In genomic region chr15:30941520-30941919, GRCh38 we compare ENCODE assay signal across 15 cellular contexts. TPM values are rescaled to one million over a fixed set of nuclear protein-coding genes. Genes with fewer than 3 reads are reported as not detected.
A peak's percentile ranks its signal among the peaks of the same experiment; 100 is the strongest.
DNase-seq lines count a peak whose midpoint lies in the region; ATAC-seq and TF ChIP-seq lines count a peak whose summit lies in the region.
"Had no signal": no experiment of that assay in that cellular context is flagged by ENCODE, and none has a peak within 500 bp of the region (broad histone marks: within the 10 kb centered on the region; RNA-seq: fewer than 3 reads in every experiment).

No MANE protein-coding gene starts in this region.

- H2BK5ac ChIP-seq in IMR-90 (ENCODE audit: low read depth, low read length, poor library complexity, severe bottlenecking): no peak overlapping the region

- H2BK20ac ChIP-seq in IMR-90 (ENCODE audit: low read depth, low read length): no peak overlapping the region

- TF ChIP-seq RAD21 in IMR-90 (IDR thresholded peaks at IDR 0.05; ENCODE audit: low read length): no peak

- H3K4me3 ChIP-seq in IMR-90 (ENCODE audit: insufficient read depth, low read depth, low read length): no peak overlapping the region
- H3K4me3 ChIP-seq in choroid plexus epithelial cell (ENCODE audit: low read depth, low read length): no peak overlapping the region

- CTCF ChIA-PET in IMR-90 (lab: Yijun Ruan, JAX): interaction anchor here (0.7 kb wide), 1 partner anchor 216 kb away, joined by 3 read pairs; no protein-coding TSS in a partner anchor

- no peaks in the 10 kb centered on the region for H4K20me1 ChIP-seq in IMR-90 (ENCODE audit: insufficient read depth, low read length)

- H3K79me1 ChIP-seq in IMR-90 (ENCODE audit: low read depth in 1 of 2, low read length in 2 of 2): 0 out of 4 replicates have a peak, but pooled peaks cover 0 to 2% of the 10 kb centered on the region in 2 experiments

- POLR2A ChIA-PET in IMR-90 (lab: Charles Lee; ENCODE audit: unreplicated experiment): no interaction called here

- no peak overlapping the region for H3K4ac ChIP-seq in IMR-90 (ENCODE audit: low read depth, low read length)

- intact Hi-C loops in IMR-90 (cut with micrococcal nuclease): loop anchor here (5.0 kb wide), 1 partner anchor 36 kb away; no protein-coding TSS in a partner anchor

- H2BK15ac ChIP-seq in IMR-90 (ENCODE audit: low read depth, low read length): no peak overlapping the region

- H2AK9ac ChIP-seq in IMR-90 (replicated peaks; ENCODE audit: low read depth, low read length, poor library complexity): no peak overlapping the region

- peaks cover 3% of the 10 kb centered on the region; the same call in 1 of the 2 replicates for H3K9me1 ChIP-seq in IMR-90 (ENCODE audit: insufficient read depth, low read length)

- no peak overlapping the region for H2AK5ac ChIP-seq in IMR-90 (ENCODE audit: low read depth, low read length)

- no peak overlapping the region for H3K14ac ChIP-seq in IMR-90 (replicated peaks; ENCODE audit: low read depth, low read length)

- H3K27me3 ChIP-seq in IMR-90 (ENCODE audit: control insufficient read depth, insufficient read depth, low read length): no peaks in the 10 kb centered on the region

- H3K36me3 Mint-ChIP-seq in nephron progenitor cell (ENCODE audit: low read depth): peaks cover 78% of the 10 kb centered on the region

- H3K27ac Mint-ChIP-seq in nephron progenitor cell: peak overlapping the region; percentile 82

- no peak overlapping the region for H3K23ac ChIP-seq in IMR-90 (ENCODE audit: low read depth, low read length)

- no peak overlapping the region for H4K8ac ChIP-seq in IMR-90 (ENCODE audit: low read depth in 2 of 2, low read length in 2 of 2)

- no peak overlapping the region for H3K18ac ChIP-seq in IMR-90 (ENCODE audit: low read depth, low read length)

- WGBS in IMR-90 (ENCODE audit: extremely low coverage in 2 of 2, insufficient read length in 1 of 2), 2 experiments: 94% methylated on average over 3 of the region's 15 CpGs; no CpG with 5 or more reads in 1 of the 2 experiments

- H3K27me3 Mint-ChIP-seq in nephron progenitor cell (ENCODE audit: low read depth, poor library complexity): no peaks in the 10 kb centered on the region

- no peak for TF ChIP-seq CTCF in IMR-90 (conservative IDR thresholded peaks at IDR 0.05; ENCODE audit: low read depth, low read length)
- TF ChIP-seq CTCF in choroid plexus epithelial cell (conservative IDR thresholded peaks at IDR 0.05; ENCODE audit: low read depth, low read length): peak; percentile 4
- TF ChIP-seq CTCF in nephron progenitor cell (IDR thresholded peaks at IDR 0.05): no peak

- no peak overlapping the region for H3K27ac ChIP-seq in IMR-90 (ENCODE audit: insufficient read depth, low read length)
- H3K27ac ChIP-seq: C4-2B had no signal

- dilution Hi-C loops in IMR-90 (cut with HindIII; ENCODE audit: low sequenced_read_pairs, unreplicated experiment): no loop called here

- H4K91ac ChIP-seq in IMR-90 (ENCODE audit: insufficient read depth, low read depth, low read length): no peak overlapping the region

- in situ Hi-C loops in IMR-90 (cut with MboI; ENCODE audit: low sequenced_read_pairs): no loop called here

- no peak overlapping the region for H2BK120ac ChIP-seq in IMR-90 (ENCODE audit: low read depth, low read length)

- no peak overlapping the region for H4K5ac ChIP-seq in IMR-90 (ENCODE audit: low read depth, low read length)

- H3K4me2 ChIP-seq in IMR-90 (ENCODE audit: low read depth, low read length): no peak overlapping the region

- BruUV-seq in IMR-90 (replicated peaks; lab: Mats Ljungman, UMichigan): TSS peak; percentile 50

- no peak overlapping the region for H2AFZ ChIP-seq in IMR-90 (replicated peaks; ENCODE audit: low read length, poor library complexity)

- no peaks in the 10 kb centered on the region for H3K9me3 ChIP-seq in IMR-90 (ENCODE audit: control insufficient read depth, insufficient read depth, low read length)

- H3K9ac ChIP-seq in IMR-90 (ENCODE audit: low read depth, low read length): no peak overlapping the region

- no peaks in the 10 kb centered on the region for H3K9me3 Mint-ChIP-seq in nephron progenitor cell

- TF ChIP-seq POLR2A in IMR-90 (IDR thresholded peaks at IDR 0.05; ENCODE audit: low read depth, low read length): no peak

- H3K4me3 Mint-ChIP-seq in nephron progenitor cell: no peak overlapping the region

- DNase-seq in ELF-1 (ENCODE audit: low read depth, low spot score) (peak; percentile 14), IMR-90 (no peak), choroid plexus epithelial cell (ENCODE audit: low read depth) (no peak), nephron progenitor cell (no peak), mesenteric fat pad (ENCODE audit: low spot score) (no peak), NCI-H82 (lab: John Stamatoyannopoulos, UW) (no peak)
- DNase-seq: DMS153, NCI-H1048, NCI-H1436 treated with DMSO at 0.1 percent for 48 hours, NCI-H2081, NCI-H510A had no signal

- ATAC-seq in IMR-90 (ENCODE audit: low read depth) (no peak), HG03439 (IDR thresholded peaks at IDR 0.05; ENCODE audit: unreplicated experiment) (no peak)
- ATAC-seq: Panc1, Right ventricle myocardium inferior had no signal

- no peaks in the 10 kb centered on the region for H3K4me1 ChIP-seq in IMR-90 (ENCODE audit: control insufficient read depth, insufficient read depth, low read length)

- H3K56ac ChIP-seq in IMR-90 (ENCODE audit: extremely low read depth, insufficient read depth, low read length): no peak overlapping the region

- peaks cover 44% of the 10 kb centered on the region for H3K36me3 ChIP-seq in IMR-90 (ENCODE audit: control insufficient read depth, insufficient read depth, low read length)

- H3K4me1 Mint-ChIP-seq in nephron progenitor cell: no peaks in the 10 kb centered on the region

TF ChIP-seq in IMR-90, 13 proteins besides CTCF, POLR2A, EP300 and RAD21:
- TF ChIP-seq MAZ (IDR thresholded peaks at IDR 0.05; ENCODE audit: borderline replicate concordance, low read depth, low read length) (no peak), CEBPB (IDR thresholded peaks at IDR 0.05; ENCODE audit: low read depth, low read length) (no peak), BHLHE40 (IDR thresholded peaks at IDR 0.05; ENCODE audit: low read depth, low read length) (no peak), NFE2L2 (IDR thresholded peaks at IDR 0.05; ENCODE audit: low read depth, low read length) (no peak), FOS (IDR thresholded peaks at IDR 0.05; ENCODE audit: low read depth, low read length) (no peak), MXI1 (IDR thresholded peaks at IDR 0.05; ENCODE audit: borderline replicate concordance, low read depth, low read length) (no peak)

RNA-seq across cellular contexts. Expression of gene FAN1, which starts 37.8 kb away (rescaled TPM):
- total RNA-seq in IMR-90 (2012; rRNA removed): 12.4 and 15.0 TPM in 2 replicates
- polyA plus RNA-seq in IMR-90 (2012; rRNA removed): 5.9 and 7.6 TPM in 2 replicates
- polyA plus RNA-seq in IMR-90 (2012; cell fraction: cytosol; rRNA removed): 1.8 and 4.4 TPM in 2 replicates
- polyA plus RNA-seq in IMR-90 (2012; cell fraction: nucleus; rRNA removed; ENCODE audit: low replicate concordance): 24.8 and 28.2 TPM in 2 replicates
- 6.3 TPM for total RNA-seq in mesenteric fat pad

RNA-seq across cellular contexts. Expression of gene MTMR10, which starts 49.9 kb away (rescaled TPM):
- total RNA-seq in IMR-90 (2012; rRNA removed) (13.8 and 22.5 TPM in 2 replicates), mesenteric fat pad (36.3 TPM)
- polyA plus RNA-seq in IMR-90 (2012; rRNA removed): 9.9 and 11.2 TPM in 2 replicates
- polyA plus RNA-seq in IMR-90 (2012; cell fraction: cytosol; rRNA removed): 2.9 TPM in 2 replicates
- polyA plus RNA-seq in IMR-90 (2012; cell fraction: nucleus; rRNA removed; ENCODE audit: low replicate concordance): 8.4 and 35.3 TPM in 2 replicates
